ENCODE assay signal across 11 cellular contexts in genomic region chr11:110432713-110433392, GRCh38. TPM values are rescaled to one million over a fixed set of nuclear protein-coding genes. Genes with fewer than 3 reads are reported as not detected.
DNase-seq lines count a peak whose midpoint lies in the region; ATAC-seq and TF ChIP-seq lines count a peak whose summit lies in the region.
"Had no signal": no experiment of that assay in that cellular context is flagged by ENCODE, and none has a peak within 500 bp of the region (broad histone marks: within the 10 kb centered on the region; RNA-seq: fewer than 3 reads in every experiment).

No MANE protein-coding gene starts in this region.

- H3K4me1 Mint-ChIP-seq in CD4-positive, alpha-beta memory T cell = peaks cover 39 to 63% (median 52%) of the 10 kb centered on the region in 4 donors
- H3K4me1 Mint-ChIP-seq in activated naive CD8-positive, alpha-beta T cell treated with anti-CD3 and anti-CD28 coated beads for 36 hours = peaks cover 56% of the 10 kb centered on the region

- no peak for DNase-seq in CD4-positive, alpha-beta memory T cell
- DNase-seq in HCT116 (ENCODE audit: low read depth, low spot score) (no peak), lung microvascular endothelial cell (ENCODE audit: low read depth in 2 of 2) (peak; percentile 8 to 43), activated gamma-delta T cell (lab: John Stamatoyannopoulos, UW) (no peak), AG20443 (ENCODE audit: low spot score) (no peak), tibial artery (no peak)
- no peak for DNase-seq in activated naive CD8-positive, alpha-beta T cell treated with anti-CD3 and anti-CD28 coated beads for 36 hours
- DNase-seq: islet precursor cell, right cardiac atrium had no signal

- no peaks in the 10 kb centered on the region for H3K9me2 ChIP-seq in HCT116 (ENCODE audit: insufficient read depth)

- H3K27me3 Mint-ChIP-seq in CD4-positive, alpha-beta memory T cell = no peaks in the 10 kb centered on the region
- no peaks in the 10 kb centered on the region for H3K27me3 Mint-ChIP-seq in activated naive CD8-positive, alpha-beta T cell treated with anti-CD3 and anti-CD28 coated beads for 36 hours

- no peak overlapping the region for H3K4me3 ChIP-seq in CD4-positive, alpha-beta memory T cell (ENCODE audit: low read length in 2 of 2)
- H3K4me3 ChIP-seq in HCT116 (replicated peaks in 1 of 2; ENCODE audit: low read depth in 1 of 2, low read length in 2 of 2) = no peak overlapping the region
- H3K4me3 ChIP-seq in tibial artery = no peak overlapping the region

- H3K79me2 ChIP-seq in HCT116 (ENCODE audit: insufficient read depth, low read length) = peaks cover 63% of the 10 kb centered on the region

- H2AFZ ChIP-seq in HCT116 (ENCODE audit: low read depth, low read length, poor library complexity, severe bottlenecking) = no peak overlapping the region

- RAD21 ChIA-PET in HCT116 (lab: Charles Lee; ENCODE audit: low non-redundant PET in 1 of 2, low total read pairs in 2 of 2, uncharacterized antibody in 2 of 2, unreplicated experiment in 2 of 2) = no interaction called here

- no peak overlapping the region for H3K9ac ChIP-seq in HCT116 (ENCODE audit: low read length)

- no peaks in the 10 kb centered on the region for H3K36me3 ChIP-seq in CD4-positive, alpha-beta memory T cell (ENCODE audit: insufficient read depth, low read length)
- no peaks in the 10 kb centered on the region for H3K36me3 ChIP-seq in HCT116 (ENCODE audit: control insufficient read depth in 1 of 2, insufficient read depth in 2 of 2, low read length in 2 of 2)
- H3K36me3 ChIP-seq in tibial artery = peaks cover 0 to 5% (median 5%) of the 10 kb centered on the region in 3 donors

- no peaks in the 10 kb centered on the region for H3K9me3 Mint-ChIP-seq in CD4-positive, alpha-beta memory T cell
- no peaks in the 10 kb centered on the region for H3K9me3 Mint-ChIP-seq in activated naive CD8-positive, alpha-beta T cell treated with anti-CD3 and anti-CD28 coated beads for 36 hours

- BruUV-seq in HCT116 (replicated peaks; lab: Mats Ljungman, UMichigan) = no TSS peak

- intact Hi-C loops in CD4-positive, alpha-beta memory T cell (cut with micrococcal nuclease) = loop anchor here (1.0 to 2.0 kb wide), 3 partner anchors 57 to 232 kb away; partner anchors contain the start of gene RDX
- intact Hi-C loops in HCT116 (cut with micrococcal nuclease) = loop anchor here (1.0 to 5.0 kb wide), 3 partner anchors 232 to 580 kb away; partner anchors contain the start of gene ZC3H12C
- intact Hi-C loops in tibial artery (cut with DNase I; ENCODE audit: low total_unique reads) = loop anchor here (5.0 kb wide), 1 partner anchor 341 kb away; the partner anchor contains the start of gene ZC3H12C

- no peaks in the 10 kb centered on the region for H3K9me3 ChIP-seq in CD4-positive, alpha-beta memory T cell (ENCODE audit: control insufficient read depth in 1 of 2, low read length in 2 of 2)
- H3K9me3 ChIP-seq in HCT116 (ENCODE audit: control insufficient read depth in 1 of 2, insufficient read depth in 1 of 2, low read depth in 1 of 2, low read length in 2 of 2) = no peaks in the 10 kb centered on the region
- no peaks in the 10 kb centered on the region for H3K9me3 ChIP-seq in tibial artery

- ATAC-seq in HCT116 (no peak), GM21723 (IDR thresholded peaks at IDR 0.05; ENCODE audit: unreplicated experiment) (no peak)
- ATAC-seq: right cardiac atrium had no signal

- peaks cover 9 to 17% of the 10 kb centered on the region in 2 donors for H3K36me3 Mint-ChIP-seq in CD4-positive, alpha-beta memory T cell
- peaks cover 13% of the 10 kb centered on the region for H3K36me3 Mint-ChIP-seq in activated naive CD8-positive, alpha-beta T cell treated with anti-CD3 and anti-CD28 coated beads for 36 hours

- TF ChIP-seq RAD21 in HCT116 (IDR thresholded peaks at IDR 0.05; ENCODE audit: low read depth) = peak; percentile 38

- peaks cover 52% of the 10 kb centered on the region for H3K4me1 ChIP-seq in CD4-positive, alpha-beta memory T cell (ENCODE audit: insufficient read depth, low read length)
- H3K4me1 ChIP-seq in HCT116 (ENCODE audit: control insufficient read depth in 1 of 2, insufficient read depth in 2 of 2, low read length in 2 of 2) (peaks cover 35 to 49% of the 10 kb centered on the region in 2 experiments), tibial artery (peaks cover 0 to 49% (median 14%) of the 10 kb centered on the region in 4 donors)

- peak overlapping the region in 6 of 8 donors; percentile 13 to 67 (median 34) for H3K4me3 Mint-ChIP-seq in CD4-positive, alpha-beta memory T cell
- H3K4me3 Mint-ChIP-seq in activated naive CD8-positive, alpha-beta T cell treated with anti-CD3 and anti-CD28 coated beads for 36 hours = no peak overlapping the region

- TF ChIP-seq CTCF in HCT116 (IDR thresholded peaks at IDR 0.05 in 2 of 3, conservative IDR thresholded peaks at IDR 0.05 in 1 of 3; ENCODE audit: borderline replicate concordance in 1 of 3, insufficient read depth in 1 of 3, low read depth in 2 of 3, low read length in 2 of 3) = no peak
- TF ChIP-seq CTCF in tibial artery (IDR thresholded peaks at IDR 0.05) = no peak

- no peak overlapping the region for H3K27ac ChIP-seq in CD4-positive, alpha-beta memory T cell (ENCODE audit: low read depth, low read length)
- H3K27ac ChIP-seq in HCT116 (ENCODE audit: low read depth, low read length) (no peak overlapping the region; the same call in 1 of the 2 replicates), tibial artery (no peak overlapping the region)
- H3K27ac ChIP-seq: epithelial cell of prostate had no signal

- POLR2A ChIA-PET in CD4-positive, alpha-beta memory T cell (lab: Charles Lee; ENCODE audit: partially characterized antibody) = interaction anchor here (0.6 to 2.2 kb wide), 2 partner anchors 169 to 232 kb away, joined by 3 to 6 read pairs; no protein-coding TSS in a partner anchor
- POLR2A ChIA-PET in HCT116 (lab: Charles Lee) = no interaction called here

- no peaks in the 10 kb centered on the region; the same call in 1 of the 2 replicates for H4K20me1 ChIP-seq in HCT116 (ENCODE audit: insufficient read depth)

- peak overlapping the region; percentile 4; the same call in 1 of the 2 replicates for H3K4me2 ChIP-seq in HCT116 (ENCODE audit: low read length)

- no peak for TF ChIP-seq POLR2A in HCT116 (IDR thresholded peaks at IDR 0.05; ENCODE audit: borderline replicate concordance, extremely low read depth, insufficient read depth, insufficient read length)

- H3K27ac Mint-ChIP-seq in CD4-positive, alpha-beta memory T cell = peak overlapping the region in 6 of 7 donors; percentile 0 to 37 (median 24)
- peak overlapping the region; percentile 18 for H3K27ac Mint-ChIP-seq in activated naive CD8-positive, alpha-beta T cell treated with anti-CD3 and anti-CD28 coated beads for 36 hours

- H3K27me3 ChIP-seq in CD4-positive, alpha-beta memory T cell (ENCODE audit: insufficient read depth, low read length) = no peaks in the 10 kb centered on the region
- H3K27me3 ChIP-seq in HCT116 (ENCODE audit: insufficient read depth, low read length) (no peaks in the 10 kb centered on the region), tibial artery (no peaks in the 10 kb centered on the region)

- CTCF ChIA-PET in CD4-positive, alpha-beta memory T cell (lab: Charles Lee; ENCODE audit: partially characterized antibody) = interaction anchor here (0.7 to 7.5 kb wide), 15 partner anchors 14 to 1014 kb away, joined by 3 to 166 read pairs (median 6); no protein-coding TSS in a partner anchor
- CTCF ChIA-PET in HCT116 (lab: Charles Lee) = interaction anchor here (0.6 to 2.1 kb wide), 8 partner anchors 13 to 533 kb away, joined by 3 to 22 read pairs (median 4); no protein-coding TSS in a partner anchor

TF ChIP-seq in HCT116, 20 proteins besides CTCF, POLR2A, EP300 and RAD21 (continues in another document):
- no peak for TF ChIP-seq YY1 (IDR thresholded peaks at IDR 0.05; ENCODE audit: extremely low read depth, insufficient replicate concordance, low read depth, low read length)
- no peak for TF ChIP-seq SIN3A (IDR thresholded peaks at IDR 0.05; ENCODE audit: low read depth)
- TF ChIP-seq ZFX (IDR thresholded peaks at IDR 0.05) = no peak
- no peak for TF ChIP-seq TCF7L2 (IDR thresholded peaks at IDR 0.05; ENCODE audit: borderline replicate concordance, extremely low read depth, insufficient read depth, insufficient read length)
- no peak for TF ChIP-seq SP1 (IDR thresholded peaks at IDR 0.05; ENCODE audit: low read depth)
- no peak for TF ChIP-seq ELF1 (IDR thresholded peaks at IDR 0.05; ENCODE audit: borderline replicate concordance, low read depth)
- TF ChIP-seq JUND (IDR thresholded peaks at IDR 0.05) = no peak
- no peak for TF ChIP-seq FOSL1 (IDR thresholded peaks at IDR 0.05; ENCODE audit: low read depth)
- TF ChIP-seq EGR1 (IDR thresholded peaks at IDR 0.05; ENCODE audit: low read depth) = no peak
- no peak for TF ChIP-seq ZNF274 (IDR thresholded peaks at IDR 0.05; ENCODE audit: low read depth, low read length)
- no peak for TF ChIP-seq CEBPB (IDR thresholded peaks at IDR 0.05; ENCODE audit: low read depth)
- TF ChIP-seq ATF3 (IDR thresholded peaks at IDR 0.05) = no peak
- no peak for TF ChIP-seq POLR2AphosphoS5 (IDR thresholded peaks at IDR 0.05; ENCODE audit: low read depth, low read length)
- no peak for TF ChIP-seq SRF (IDR thresholded peaks at IDR 0.05; ENCODE audit: low read depth)

RNA-seq across cellular contexts. Expression of gene FDX1, which starts 3.1 kb away (rescaled TPM):
- 10 to 100 TPM; 10.7 to 12.4 TPM for total RNA-seq in CD4-positive, alpha-beta memory T cell
- 10 to 100 TPM; 20.1 to 25.5 TPM for polyA plus RNA-seq in CD4-positive, alpha-beta memory T cell
- total RNA-seq in HCT116 (2021; ENCODE audit: unreplicated experiment) (14.5 TPM), lung microvascular endothelial cell (8.3 and 8.5 TPM in 2 replicates)
- polyA plus RNA-seq in HCT116 (2012) = 6.0 and 7.0 TPM in 2 replicates
- total RNA-seq in activated naive CD8-positive, alpha-beta T cell treated with anti-CD3 and anti-CD28 coated beads for 36 hours = 10 to 100 TPM; 18.2 to 19.2 TPM

Comparison
In these comparisons a context has a peak if more than half of its experiments do, and no peak if none do; other contexts are left out.
1. DNase-seq: peak in lung microvascular endothelial cell (2 of 2); none in CD4-positive, alpha-beta memory T cell (0 of 5), HCT116 (single experiment), activated naive CD8-positive, alpha-beta T cell treated with anti-CD3 and anti-CD28 coated beads for 36 hours (single experiment), activated gamma-delta T cell (single experiment), AG20443 (single experiment) and tibial artery (0 of 2).